ENCODE assay signal across 1 cellular context in genomic region chr17:28404461-28404811, GRCh38.
TF ChIP-seq lines count a peak whose summit lies in the region.

No MANE protein-coding gene starts in this region.

TF ChIP-seq in H1, 55 proteins besides CTCF, POLR2A, EP300 and RAD21:
- TF ChIP-seq KDM4A (IDR thresholded peaks at IDR 0.05; ENCODE audit: low read depth, low read length, severe bottlenecking) (no peak), E2F6 (IDR thresholded peaks at IDR 0.05) (no peak), MAFK (IDR thresholded peaks at IDR 0.05; ENCODE audit: low read depth, low read length) (no peak), CREB1 (IDR thresholded peaks at IDR 0.05) (no peak), CHD7 (IDR thresholded peaks at IDR 0.05; ENCODE audit: insufficient replicate concordance, low read length) (no peak), SAP30 (IDR thresholded peaks at IDR 0.05; ENCODE audit: insufficient read depth, insufficient replicate concordance, low read length) (no peak), KDM5A (IDR thresholded peaks at IDR 0.05; ENCODE audit: low read length) (no peak), SIX5 (IDR thresholded peaks at IDR 0.05; ENCODE audit: low read depth, low read length) (no peak)
